In genomic region chr2:234623521-234623991, GRCh38 we compare ENCODE assay signal across 17 cellular contexts.
DNase-seq lines count a peak whose midpoint lies in the region; ATAC-seq, FAIRE-seq and TF ChIP-seq lines count a peak whose summit lies in the region.
"Had no signal": no experiment of that assay in that cellular context is flagged by ENCODE, and none has a peak within 500 bp of the region (broad histone marks: within the 10 kb centered on the region; RNA-seq: fewer than 3 reads in every experiment).

No MANE protein-coding gene starts in this region.

- no peaks in the 10 kb centered on the region for H3K36me3 ChIP-seq in bronchial epithelial cell (ENCODE audit: control insufficient read depth, insufficient read depth, low read length)

- DNase-seq in activated CD8-positive, alpha-beta memory T cell treated with anti-CD3 and anti-CD28 coated beads, Interleukin-2, amount 10 ng/mL, durations not matched to agents 7 days and 5 days: peak; percentile 14
- DNase-seq in activated CD8-positive, alpha-beta memory T cell treated with anti-CD3 and anti-CD28 coated beads, Interleukin-2, amount 50 U/mL, for 4 hours: no peak
- DNase-seq in bronchial epithelial cell (ENCODE audit: low read depth): no peak
- peak; percentile 65 to 82 for DNase-seq in lung microvascular endothelial cell (ENCODE audit: low read depth in 2 of 2)
- no peak for DNase-seq in activated CD4-positive, alpha-beta T cell treated with anti-CD3 and anti-CD28 coated beads, Interleukin-2, amount 10 ng/mL, durations not matched to agents 7 days and 5 days
- DNase-seq in OCI-M1 (lab: John Stamatoyannopoulos, UW): no peak
- DNase-seq: Caco-2; CD4-positive, alpha-beta T cell; GF-D8; HCEC 1CT; Kasumi-1; NCI-H1105; NCI-H1694; NCI-H524 had no signal

- H3K27me3 Mint-ChIP-seq in activated CD8-positive, alpha-beta memory T cell treated with anti-CD3 and anti-CD28 coated beads, Interleukin-2, amount 10 ng/mL, durations not matched to agents 7 days and 5 days: peaks cover 14% of the 10 kb centered on the region
- peaks cover 3% of the 10 kb centered on the region for H3K27me3 Mint-ChIP-seq in activated CD4-positive, alpha-beta T cell treated with anti-CD3 and anti-CD28 coated beads, Interleukin-2, amount 10 ng/mL, durations not matched to agents 7 days and 5 days

- ATAC-seq in activated CD8-positive, alpha-beta memory T cell treated with anti-CD3 and anti-CD28 coated beads, Interleukin-2, amount 10 ng/mL, durations not matched to agents 7 days and 5 days: no peak
- ATAC-seq in HG02870 (IDR thresholded peaks at IDR 0.05; ENCODE audit: unreplicated experiment): no peak

- FAIRE-seq in bronchial epithelial cell (lab: Jason Lieb, UNC): peak; percentile 18
- FAIRE-seq: HTR-8/SVneo had no signal

- no peak overlapping the region for H3K4me3 ChIP-seq in bronchial epithelial cell (ENCODE audit: low read depth, low read length)

- no peaks in the 10 kb centered on the region for H3K9me3 Mint-ChIP-seq in activated CD8-positive, alpha-beta memory T cell treated with anti-CD3 and anti-CD28 coated beads, Interleukin-2, amount 10 ng/mL, durations not matched to agents 7 days and 5 days (ENCODE audit: low read depth)
- H3K9me3 Mint-ChIP-seq in activated CD4-positive, alpha-beta T cell treated with anti-CD3 and anti-CD28 coated beads, Interleukin-2, amount 10 ng/mL, durations not matched to agents 7 days and 5 days: no peaks in the 10 kb centered on the region
- H3K9me3 Mint-ChIP-seq: CD4-positive, alpha-beta T cell; IgD-negative memory B cell had no signal

- peaks cover 6% of the 10 kb centered on the region for H3K4me1 Mint-ChIP-seq in activated CD8-positive, alpha-beta memory T cell treated with anti-CD3 and anti-CD28 coated beads, Interleukin-2, amount 10 ng/mL, durations not matched to agents 7 days and 5 days
- peaks cover 7% of the 10 kb centered on the region for H3K4me1 Mint-ChIP-seq in activated CD4-positive, alpha-beta T cell treated with anti-CD3 and anti-CD28 coated beads, Interleukin-2, amount 10 ng/mL, durations not matched to agents 7 days and 5 days

- no peaks in the 10 kb centered on the region for H3K36me3 Mint-ChIP-seq in activated CD8-positive, alpha-beta memory T cell treated with anti-CD3 and anti-CD28 coated beads, Interleukin-2, amount 10 ng/mL, durations not matched to agents 7 days and 5 days
- no peaks in the 10 kb centered on the region for H3K36me3 Mint-ChIP-seq in activated CD4-positive, alpha-beta T cell treated with anti-CD3 and anti-CD28 coated beads, Interleukin-2, amount 10 ng/mL, durations not matched to agents 7 days and 5 days (ENCODE audit: low read depth)
- H3K36me3 Mint-ChIP-seq: IgD-negative memory B cell had no signal

- no peak overlapping the region for H3K27ac Mint-ChIP-seq in activated CD8-positive, alpha-beta memory T cell treated with anti-CD3 and anti-CD28 coated beads, Interleukin-2, amount 10 ng/mL, durations not matched to agents 7 days and 5 days
- no peak overlapping the region for H3K27ac Mint-ChIP-seq in activated CD4-positive, alpha-beta T cell treated with anti-CD3 and anti-CD28 coated beads, Interleukin-2, amount 10 ng/mL, durations not matched to agents 7 days and 5 days
- H3K27ac Mint-ChIP-seq: CD4-positive, alpha-beta T cell; IgD-negative memory B cell had no signal

- CTCF ChIA-PET in activated CD8-positive, alpha-beta memory T cell treated with anti-CD3 and anti-CD28 coated beads, Interleukin-2, amount 10 ng/mL, durations not matched to agents 7 days and 5 days (lab: Charles Lee): no interaction called here
- CTCF ChIA-PET in activated CD4-positive, alpha-beta T cell treated with anti-CD3 and anti-CD28 coated beads, Interleukin-2, amount 10 ng/mL, durations not matched to agents 7 days and 5 days (lab: Charles Lee): no interaction called here

- H3K4me3 Mint-ChIP-seq in activated CD8-positive, alpha-beta memory T cell treated with anti-CD3 and anti-CD28 coated beads, Interleukin-2, amount 10 ng/mL, durations not matched to agents 7 days and 5 days: no peak overlapping the region
- H3K4me3 Mint-ChIP-seq in activated CD4-positive, alpha-beta T cell treated with anti-CD3 and anti-CD28 coated beads, Interleukin-2, amount 10 ng/mL, durations not matched to agents 7 days and 5 days: no peak overlapping the region
- H3K4me3 Mint-ChIP-seq: CD4-positive, alpha-beta T cell had no signal

- H3K27me3 ChIP-seq in bronchial epithelial cell (ENCODE audit: control insufficient read depth, insufficient read depth, low read length): no peaks in the 10 kb centered on the region

- POLR2A ChIA-PET in activated CD4-positive, alpha-beta T cell treated with anti-CD3 and anti-CD28 coated beads, Interleukin-2, amount 10 ng/mL, durations not matched to agents 7 days and 5 days (lab: Charles Lee): no interaction called here

- TF ChIP-seq CTCF in bronchial epithelial cell (IDR thresholded peaks at IDR 0.05; ENCODE audit: insufficient read depth, low read length, severe bottlenecking): no peak

Comparison
In these comparisons a context has a peak if more than half of its experiments do, and no peak if none do; other contexts are left out.
1. DNase-seq: peak in activated CD8-positive, alpha-beta memory T cell treated with anti-CD3 and anti-CD28 coated beads, Interleukin-2, amount 10 ng/mL, durations not matched to agents 7 days and 5 days (single experiment) and lung microvascular endothelial cell (2 of 2); none in activated CD8-positive, alpha-beta memory T cell treated with anti-CD3 and anti-CD28 coated beads, Interleukin-2, amount 50 U/mL, for 4 hours (single experiment), bronchial epithelial cell (single experiment), activated CD4-positive, alpha-beta T cell treated with anti-CD3 and anti-CD28 coated beads, Interleukin-2, amount 10 ng/mL, durations not matched to agents 7 days and 5 days (single experiment) and OCI-M1 (single experiment).